1 cellular context compared by ENCODE assay signal in genomic region chr6:168045706-168046620, GRCh38.
TF ChIP-seq lines count a peak whose summit lies in the region.

No MANE protein-coding gene starts in this region.

TF ChIP-seq in WTC11, 78 proteins besides CTCF, POLR2A, EP300 and RAD21 (continued from another document):
- no peak for TF ChIP-seq STAT6 (CRISPR knock-in tag; conservative IDR thresholded peaks at IDR 0.05; ENCODE audit: low read depth)
- TF ChIP-seq ETV6 (CRISPR knock-in tag; IDR thresholded peaks at IDR 0.05): no peak
